12 cellular contexts compared by ENCODE assay signal in genomic region chr12:92654256-92654655, GRCh38. TPM values are rescaled to one million over a fixed set of nuclear protein-coding genes. Genes with fewer than 3 reads are reported as not detected.
"Had no signal": no experiment of that assay in that cellular context is flagged by ENCODE, and none has a peak within 500 bp of the region (broad histone marks: within the 10 kb centered on the region; RNA-seq: fewer than 3 reads in every experiment).

No MANE protein-coding gene starts in this region.

RNA-seq across cellular contexts. Expression of gene PLEKHG7, which starts 48.5 kb away (rescaled TPM):
- total RNA-seq: activated CD4-positive, alpha-beta T cell treated with anti-CD3 and anti-CD28 coated beads for 36 hours; activated CD4-positive, alpha-beta T cell treated with anti-CD3 and anti-CD28 coated beads, Interleukin-2, amount 10 ng/mL, durations not matched to agents 7 days and 5 days; activated CD8-positive, alpha-beta memory T cell treated with anti-CD3 and anti-CD28 coated beads, Interleukin-2, amount 10 ng/mL, durations not matched to agents 7 days and 5 days; activated CD8-positive, alpha-beta T cell treated with anti-CD3 and anti-CD28 coated beads, Interleukin-2, amount 10 ng/mL, durations not matched to agents 7 days and 5 days; activated naive CD8-positive, alpha-beta T cell treated with anti-CD3 and anti-CD28 coated beads, Interleukin-2, amount 10 ng/mL, durations not matched to agents 7 days and 5 days; activated T-helper 2 cell treated with anti-CD3 and anti-CD28 coated beads, Interferon-gamma antibody, Interleukin-2, Interleukin-4, amounts not matched to agents 10 μg/mL and 5 μg/mL and 100 μg/mL, durations not matched to agents 14 hours and 24 hours and 36 hours; adrenal gland; aorta; cardiac septum; cerebellum; T-helper 2 cell treated with Interferon-gamma antibody and Interleukin-4, amounts not matched to agents 100 ng/mL and 5 ng/mL, for 36 hours; WTC11 had no signal
- polyA plus RNA-seq: adrenal gland, aorta had no signal
